In the genomic region with DNA sequence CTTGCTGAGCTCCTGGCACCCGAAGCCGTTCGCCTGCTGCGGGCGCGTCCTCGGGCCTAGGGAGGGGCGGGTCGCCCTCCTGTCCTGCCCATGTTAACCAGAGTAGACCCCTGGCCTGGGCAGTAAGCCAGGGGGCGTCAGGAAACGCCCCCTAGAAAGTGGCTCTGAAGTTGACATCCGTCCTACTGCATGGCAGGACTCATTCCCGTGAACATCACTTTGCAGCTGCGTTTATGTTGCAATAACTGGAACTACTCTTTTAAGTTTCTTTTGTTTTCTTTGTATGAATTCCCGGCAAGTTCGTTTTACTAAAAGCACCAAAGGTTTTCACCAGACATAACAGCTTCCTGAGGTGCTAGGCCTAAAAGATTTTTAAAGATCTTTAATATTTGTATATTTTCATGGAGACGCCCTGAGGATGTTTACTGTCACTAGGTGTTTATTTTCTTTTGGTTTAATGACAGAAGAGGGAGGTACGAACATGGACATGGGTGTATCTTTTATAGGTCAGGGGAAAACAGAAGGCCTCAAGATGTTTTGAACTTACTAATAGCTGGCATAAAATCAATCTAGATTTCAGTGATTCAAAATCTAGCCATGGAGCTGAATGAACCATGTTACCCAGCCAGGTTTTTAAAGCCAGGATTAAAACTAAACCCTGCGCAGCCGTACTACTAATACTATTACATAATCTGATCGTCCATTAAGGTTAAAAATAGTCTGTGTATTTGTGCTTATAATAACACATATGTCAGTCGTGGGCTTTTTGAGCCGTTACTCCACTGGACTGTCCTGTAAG, we compare ENCODE assay signal across 8 cellular contexts. TPM values are rescaled to one million over a fixed set of nuclear protein-coding genes. Genes with fewer than 3 reads are reported as not detected.
DNase-seq lines count a peak whose midpoint lies in the region; ATAC-seq and TF ChIP-seq lines count a peak whose summit lies in the region.

No MANE protein-coding gene starts in this region.

- peak; percentile 64 for ATAC-seq in left ventricle myocardium superior
- no peak for ATAC-seq in GM21737 (IDR thresholded peaks at IDR 0.05; ENCODE audit: unreplicated experiment)

- no peaks in the 10 kb centered on the region for H3K27me3 Mint-ChIP-seq in activated naive CD8-positive, alpha-beta T cell treated with anti-CD3 and anti-CD28 coated beads for 36 hours

- H3K36me3 Mint-ChIP-seq in activated naive CD8-positive, alpha-beta T cell treated with anti-CD3 and anti-CD28 coated beads for 36 hours = peaks cover 6% of the 10 kb centered on the region

- no peak for TF ChIP-seq CTCF in GM12875 (IDR thresholded peaks at IDR 0.05; ENCODE audit: borderline replicate concordance, insufficient read depth, low read depth, low read length)
- TF ChIP-seq CTCF in retinal pigment epithelial cell (conservative IDR thresholded peaks at IDR 0.05; ENCODE audit: low read depth, low read length) = no peak

- DNase-seq in LHCN-M2 (ENCODE audit: low read depth) = peak; percentile 37
- DNase-seq in activated naive CD8-positive, alpha-beta T cell treated with anti-CD3 and anti-CD28 coated beads for 36 hours = no peak
- no peak for DNase-seq in left ventricle myocardium superior
- peak; percentile 46 for DNase-seq in retinal pigment epithelial cell (ENCODE audit: low read depth)
- no peak for DNase-seq in NCI-H1092 (lab: John Stamatoyannopoulos, UW)
- no peak for DNase-seq in Ammon's horn (ENCODE audit: low spot score)

- intact Hi-C loops in left ventricle myocardium superior (cut with micrococcal nuclease) = no loop called here

- H3K4me3 ChIP-seq in GM12875 (ENCODE audit: low read depth, low read length) (peak overlapping the region; percentile 96), retinal pigment epithelial cell (ENCODE audit: low read length) (peak overlapping the region; percentile 64)

- no peaks in the 10 kb centered on the region for H3K9me3 Mint-ChIP-seq in activated naive CD8-positive, alpha-beta T cell treated with anti-CD3 and anti-CD28 coated beads for 36 hours

- peak overlapping the region; percentile 93 for H3K27ac Mint-ChIP-seq in activated naive CD8-positive, alpha-beta T cell treated with anti-CD3 and anti-CD28 coated beads for 36 hours

- peak overlapping the region; percentile 84 for H3K4me3 Mint-ChIP-seq in activated naive CD8-positive, alpha-beta T cell treated with anti-CD3 and anti-CD28 coated beads for 36 hours

- H3K4me1 Mint-ChIP-seq in activated naive CD8-positive, alpha-beta T cell treated with anti-CD3 and anti-CD28 coated beads for 36 hours = peaks cover 21% of the 10 kb centered on the region

RNA-seq across cellular contexts. Expression of gene C15orf61, which starts 1.0 kb away (rescaled TPM):
- total RNA-seq in LHCN-M2 (2014; rRNA removed) (1.6 and 4.0 TPM in 2 replicates), left ventricle myocardium superior (13.6 TPM)
- 3.1 TPM for polyA plus RNA-seq in LHCN-M2 (2012)
- total RNA-seq in activated naive CD8-positive, alpha-beta T cell treated with anti-CD3 and anti-CD28 coated beads for 36 hours = 1 to 10 TPM; 5.2 to 6.7 TPM

RNA-seq across cellular contexts. Expression of gene MAP2K5, which starts 20.5 kb away (rescaled TPM):
- 2.4 and 4.2 TPM in 2 replicates for total RNA-seq in LHCN-M2 (2014; rRNA removed)
- polyA plus RNA-seq in LHCN-M2 (2012) = 7.6 TPM
- total RNA-seq in activated naive CD8-positive, alpha-beta T cell treated with anti-CD3 and anti-CD28 coated beads for 36 hours = 10 to 100 TPM; 17.0 to 20.8 TPM
- 22.0 TPM for total RNA-seq in left ventricle myocardium superior

Comparison
In these comparisons a context has a peak if more than half of its experiments do, and no peak if none do; other contexts are left out.
1. DNase-seq: peak in LHCN-M2 (single experiment) and retinal pigment epithelial cell (single experiment); none in activated naive CD8-positive, alpha-beta T cell treated with anti-CD3 and anti-CD28 coated beads for 36 hours (single experiment), left ventricle myocardium superior (single experiment), NCI-H1092 (single experiment) and Ammon's horn (single experiment).